In the genomic region with DNA sequence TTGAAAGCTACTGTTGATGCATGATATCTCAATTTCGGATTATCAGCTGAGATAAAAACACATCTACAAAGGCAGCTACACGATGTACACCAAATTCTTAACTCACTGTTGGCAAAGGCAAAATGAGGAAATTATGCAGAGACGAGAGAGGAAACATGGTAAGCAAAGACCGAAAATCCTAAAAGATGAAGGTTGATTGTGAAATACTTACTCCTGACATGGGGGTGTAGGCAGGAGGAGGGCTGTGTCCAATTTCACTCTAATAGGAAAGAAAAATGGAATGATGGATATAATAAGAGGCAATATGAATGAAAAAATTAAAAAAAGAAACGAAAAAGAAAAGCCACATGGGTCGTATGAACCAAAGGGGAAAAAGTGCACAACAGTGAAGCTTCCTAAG, we compare ENCODE assay signal across 34 cellular contexts.
"Had no signal": no experiment of that assay in that cellular context is flagged by ENCODE, and none has a peak within 500 bp of the region (broad histone marks: within the 10 kb centered on the region; RNA-seq: fewer than 3 reads in every experiment).

No MANE protein-coding gene starts in this region.

- H3K9me3 Mint-ChIP-seq: activated CD4-positive, alpha-beta memory T cell treated with anti-CD3 and anti-CD28 coated beads for 36 hours; activated CD4-positive, alpha-beta T cell treated with anti-CD3 and anti-CD28 coated beads, Interleukin-2, amount 10 ng/mL, durations not matched to agents 7 days and 5 days; activated T-cell treated with anti-CD3 and anti-CD28 coated beads, Interleukin-2, amount 50 U/mL, for 4 hours; activated T-helper 1 cell treated with anti-CD3 and anti-CD28 coated beads, Interleukin-12 subunit alpha, Interleukin-12 subunit beta, Interleukin-2, Interleukin-4 antibody, amounts not matched to agents 30 ng/mL and 10 ng/mL and 1 ng/mL, durations not matched to agents 14 hours and 24 hours and 36 hours; T-helper 1 cell treated with Interleukin-12 subunit alpha and Interleukin-12 subunit beta and Interleukin-4 antibody, amounts not matched to agents 30 μg/mL and 1 μg/mL, for 36 hours; T-helper 2 cell treated with Interferon-gamma antibody and Interleukin-4, amounts not matched to agents 5 μg/mL and 100 μg/mL, for 36 hours; WTC11 had no signal

- H3K36me3 Mint-ChIP-seq: activated CD4-positive, alpha-beta memory T cell treated with anti-CD3 and anti-CD28 coated beads for 36 hours; activated naive CD4-positive, alpha-beta T cell treated with anti-CD3 and anti-CD28 coated beads, Interleukin-2, amount 50 U/mL, for 72 hours; WTC11 had no signal

- H3K4me1 Mint-ChIP-seq: activated CD4-positive, alpha-beta T cell treated with anti-CD3 and anti-CD28 coated beads for 36 hours; activated CD4-positive, alpha-beta T cell treated with anti-CD3 and anti-CD28 coated beads, Interleukin-2, amount 10 ng/mL, durations not matched to agents 7 days and 5 days had no signal

- H3K36me3 ChIP-seq: adrenal gland, breast epithelium, SJCRH30 had no signal

- FAIRE-seq: astrocyte had no signal

- H3K4me3 ChIP-seq: adrenal gland, body of pancreas, breast epithelium, SJCRH30, SK-N-MC had no signal

- H3K9me3 ChIP-seq: adrenal gland, body of pancreas, breast epithelium, SJCRH30 had no signal

- H3K27me3 ChIP-seq: adrenal gland, body of pancreas, breast epithelium, SJCRH30 had no signal

- H3K9ac ChIP-seq: KMS-11 had no signal

- H3K4me2 ChIP-seq: KMS-11 had no signal

- H3K27ac Mint-ChIP-seq: activated CD4-positive, alpha-beta memory T cell treated with anti-CD3 and anti-CD28 coated beads for 36 hours; activated CD4-positive, alpha-beta T cell treated with anti-CD3 and anti-CD28 coated beads for 36 hours; activated CD4-positive, alpha-beta T cell treated with anti-CD3 and anti-CD28 coated beads, Interleukin-2, amount 10 ng/mL, durations not matched to agents 7 days and 5 days; activated naive CD4-positive, alpha-beta T cell treated with anti-CD3 and anti-CD28 coated beads for 36 hours; activated naive CD4-positive, alpha-beta T cell treated with anti-CD3 and anti-CD28 coated beads, Interleukin-2, amount 50 U/mL, for 72 hours; activated T-helper 1 cell treated with anti-CD3 and anti-CD28 coated beads, Interleukin-12 subunit alpha, Interleukin-12 subunit beta, Interleukin-2, Interleukin-4 antibody, amounts not matched to agents 30 ng/mL and 10 ng/mL and 1 ng/mL, durations not matched to agents 14 hours and 24 hours and 36 hours; T-helper 1 cell treated with Interleukin-12 subunit alpha and Interleukin-12 subunit beta and Interleukin-4 antibody, amounts not matched to agents 30 μg/mL and 1 μg/mL, for 36 hours; T-helper 2 cell treated with Interferon-gamma antibody and Interleukin-4, amounts not matched to agents 5 μg/mL and 100 μg/mL, for 36 hours; WTC11 had no signal

- H3K27me3 Mint-ChIP-seq: activated CD4-positive, alpha-beta memory T cell treated with anti-CD3 and anti-CD28 coated beads for 36 hours; activated CD4-positive, alpha-beta T cell treated with anti-CD3 and anti-CD28 coated beads for 36 hours; activated CD4-positive, alpha-beta T cell treated with anti-CD3 and anti-CD28 coated beads, Interleukin-2, amount 10 ng/mL, durations not matched to agents 7 days and 5 days had no signal

- H3K4me1 ChIP-seq: adrenal gland, body of pancreas, breast epithelium, SJCRH30 had no signal

- H3K4me3 Mint-ChIP-seq: activated CD4-positive, alpha-beta memory T cell treated with anti-CD3 and anti-CD28 coated beads for 36 hours; activated CD4-positive, alpha-beta T cell treated with anti-CD3 and anti-CD28 coated beads for 36 hours; activated CD4-positive, alpha-beta T cell treated with anti-CD3 and anti-CD28 coated beads, Interleukin-2, amount 10 ng/mL, durations not matched to agents 7 days and 5 days; activated naive CD4-positive, alpha-beta T cell treated with anti-CD3 and anti-CD28 coated beads for 36 hours; activated T-cell treated with anti-CD3 and anti-CD28 coated beads, Interleukin-2, amount 50 U/mL, for 4 hours; activated T-helper 1 cell treated with anti-CD3 and anti-CD28 coated beads, Interleukin-12 subunit alpha, Interleukin-12 subunit beta, Interleukin-2, Interleukin-4 antibody, amounts not matched to agents 30 ng/mL and 10 ng/mL and 1 ng/mL, durations not matched to agents 14 hours and 24 hours and 36 hours; T-helper 1 cell treated with Interleukin-12 subunit alpha and Interleukin-12 subunit beta and Interleukin-4 antibody, amounts not matched to agents 30 μg/mL and 1 μg/mL, for 36 hours; T-helper 2 cell treated with Interferon-gamma antibody and Interleukin-4, amounts not matched to agents 5 μg/mL and 100 μg/mL, for 36 hours; WTC11 had no signal

- ATAC-seq: activated CD4-positive, alpha-beta T cell treated with anti-CD3 and anti-CD28 coated beads for 36 hours; activated CD4-positive, CD25-positive, alpha-beta regulatory T cell treated with anti-CD3 and anti-CD28 coated beads, Interleukin-2, amount 50 U/mL, for 24 hours; activated naive CD4-positive, alpha-beta T cell treated with anti-CD3 and anti-CD28 coated beads, Interleukin-2, amount 50 U/mL, for 72 hours; activated T-cell treated with anti-CD3 and anti-CD28 coated beads, Interleukin-2, amount 50 U/mL, for 4 hours; body of pancreas; WTC11 had no signal

- DNase-seq: activated CD4-positive, alpha-beta memory T cell treated with anti-CD3 and anti-CD28 coated beads for 36 hours; activated CD4-positive, alpha-beta T cell treated with anti-CD3 and anti-CD28 coated beads for 36 hours; activated CD4-positive, alpha-beta T cell treated with anti-CD3 and anti-CD28 coated beads, Interleukin-2, amount 10 ng/mL, durations not matched to agents 7 days and 5 days; activated CD8-positive, alpha-beta memory T cell treated with anti-CD3 and anti-CD28 coated beads, Interleukin-2, amount 50 U/mL, for 4 hours; activated gamma-delta T cell treated with Interleukin-2 at 50 U/mL for 16 hours; activated naive CD4-positive, alpha-beta T cell treated with anti-CD3 and anti-CD28 coated beads for 36 hours; activated T-cell treated with anti-CD3 and anti-CD28 coated beads for 4 hours; activated T-cell treated with anti-CD3 and anti-CD28 coated beads, Interleukin-2, amount 50 U/mL, for 4 hours; adrenal gland; body of pancreas; MM.1S; NCI-H1092; NCI-H1417; NCI-H146; NCI-H187; NCI-H2081; NCI-H2171 treated with DMSO at 0.1 percent for 48 hours; NCI-H226; NCI-H446 treated with DMSO at 0.1 percent for 48 hours; NCI-H524 treated with DMSO at 0.1 percent for 48 hours; NK-92 treated with Interleukin-12 subunit alpha and Interleukin-12 subunit beta, amount 100 ng/mL, for 24 hours; OCI-M1; SHP77; SJCRH30 had no signal

- H3K27ac ChIP-seq: adrenal gland, body of pancreas, breast epithelium, KMS-11, SJCRH30, SK-N-MC had no signal
